ENCODE assay signal across 1 cellular context in genomic region chr22:21952586-21953571, GRCh38.
TF ChIP-seq lines count a peak whose summit lies in the region.

Gene PPM1F, minus strand, starts transcription at chr22:21952848. Its CDS starts 6,800 bp downstream, at chr22:21946048.

TF ChIP-seq in K562, 482 proteins besides CTCF, POLR2A, EP300 and RAD21 (continued from another document):
- no peak for TF ChIP-seq CTCFL (IDR thresholded peaks at IDR 0.05; ENCODE audit: borderline replicate concordance, insufficient read depth, low read depth, low read length, poor library complexity, severe bottlenecking)
- TF ChIP-seq MEIS2 (IDR thresholded peaks at IDR 0.05; ENCODE audit: partially characterized antibody) = no peak
- no peak for TF ChIP-seq RB1 (IDR thresholded peaks at IDR 0.05; ENCODE audit: low read depth)
- peak; percentile 97; the same call in 1 of the 2 replicates for TF ChIP-seq PHF8 (IDR thresholded peaks at IDR 0.05; ENCODE audit: borderline replicate concordance, low read length)
- TF ChIP-seq KLF13 (tag; IDR thresholded peaks at IDR 0.05; ENCODE audit: borderline replicate concordance, low read depth) = peak; percentile 100
- TF ChIP-seq TGIF2 (CRISPR knock-in tag; IDR thresholded peaks at IDR 0.05) = no peak
- TF ChIP-seq THAP12 (CRISPR knock-in tag; IDR thresholded peaks at IDR 0.05) = no peak
- peak in 1 of 2 experiments; percentile 97 for TF ChIP-seq E2F6 (IDR thresholded peaks at IDR 0.05; ENCODE audit: borderline replicate concordance in 1 of 2, extremely low read depth in 1 of 2, insufficient read depth in 1 of 2, insufficient read length in 1 of 2, low read depth in 1 of 2, low read length in 1 of 2, poor library complexity in 1 of 2, severe bottlenecking in 1 of 2)
